Comparison of ENCODE assay signal across 1 cellular context in the genomic region with DNA sequence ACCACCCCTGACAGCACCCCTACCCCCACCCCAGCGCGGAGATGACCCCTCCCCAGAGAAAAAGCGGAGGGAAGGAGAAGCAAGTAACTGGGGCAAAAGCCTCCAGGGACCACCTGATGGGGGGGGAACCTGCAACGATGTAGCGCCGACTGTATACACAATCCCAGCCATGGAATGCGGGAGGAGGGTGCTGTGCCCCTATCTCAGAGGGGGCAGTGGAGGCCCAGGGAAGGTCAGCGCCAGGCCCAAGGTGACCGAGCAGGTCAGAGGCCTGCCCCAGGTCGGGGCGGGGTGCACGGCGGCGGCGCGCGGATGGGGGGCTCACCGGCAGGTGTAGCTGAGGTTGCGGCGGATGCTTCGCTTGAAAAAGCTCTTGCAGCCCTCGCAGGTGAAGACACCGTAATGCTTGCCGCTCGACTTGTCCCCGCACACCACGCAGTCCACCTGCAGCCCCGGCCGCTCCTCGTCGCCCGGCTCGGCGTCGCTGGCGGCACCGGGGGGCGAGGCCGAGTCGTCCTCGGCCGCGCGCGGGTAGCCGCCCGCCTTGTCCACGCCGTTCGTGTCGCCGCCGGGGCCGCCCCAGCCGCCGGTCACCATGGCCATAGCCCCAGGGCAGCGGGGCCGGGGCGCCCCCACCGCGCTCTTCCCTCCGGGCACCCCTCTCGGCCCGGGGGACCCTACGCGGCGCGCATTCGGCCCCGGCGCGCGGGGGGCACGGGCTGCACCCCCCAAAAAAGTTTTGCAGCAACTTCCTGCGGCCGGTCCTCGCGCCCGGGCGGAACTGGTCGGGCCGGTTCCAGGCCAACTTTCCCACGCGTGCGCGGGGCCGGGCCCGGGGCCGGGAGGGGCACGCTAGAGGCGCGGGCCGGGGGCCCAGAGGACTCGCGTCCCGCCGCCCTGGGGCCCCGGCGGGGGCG.
TF ChIP-seq lines count a peak whose summit lies in the region.

No MANE protein-coding gene starts in this region.

TF ChIP-seq in IMR-90, 13 proteins besides CTCF, POLR2A, EP300 and RAD21 (continued from another document):
- no peak for TF ChIP-seq ELK1 (IDR thresholded peaks at IDR 0.05; ENCODE audit: borderline replicate concordance, low read depth, low read length)
- no peak for TF ChIP-seq BHLHE40 (IDR thresholded peaks at IDR 0.05; ENCODE audit: low read depth, low read length)
- TF ChIP-seq MAZ (IDR thresholded peaks at IDR 0.05; ENCODE audit: borderline replicate concordance, low read depth, low read length), result peak; percentile 21; the same call in 1 of the 2 replicates
